Comparison of ENCODE assay signal across 8 cellular contexts in genomic region chr6:6758915-6759654, GRCh38.
DNase-seq lines count a peak whose midpoint lies in the region; ATAC-seq and TF ChIP-seq lines count a peak whose summit lies in the region.

No MANE protein-coding gene starts in this region.

- peaks cover 6 to 12% of the 10 kb centered on the region in 2 donors for H3K27me3 Mint-ChIP-seq in CD4-positive, alpha-beta memory T cell

- H3K4me2 ChIP-seq in DND-41 (ENCODE audit: insufficient read depth, low read length), result no peak overlapping the region

- peak overlapping the region in 1 of 8 donors; percentile 4 for H3K4me3 Mint-ChIP-seq in CD4-positive, alpha-beta memory T cell

- H3K4me1 Mint-ChIP-seq in CD4-positive, alpha-beta memory T cell, result no peaks in the 10 kb centered on the region

- H3K36me3 ChIP-seq in DND-41 (ENCODE audit: insufficient read depth, low read length), result no peaks in the 10 kb centered on the region
- no peaks in the 10 kb centered on the region for H3K36me3 ChIP-seq in NT2/D1 (ENCODE audit: insufficient read depth, insufficient read length, low read length)
- no peaks in the 10 kb centered on the region for H3K36me3 ChIP-seq in colonic mucosa
- no peaks in the 10 kb centered on the region for H3K36me3 ChIP-seq in left lung
- no peaks in the 10 kb centered on the region for H3K36me3 ChIP-seq in thoracic aorta
- no peaks in the 10 kb centered on the region for H3K36me3 ChIP-seq in CD4-positive, alpha-beta memory T cell (ENCODE audit: insufficient read depth, low read length)

- no peak overlapping the region for H3K27ac ChIP-seq in DND-41 (ENCODE audit: low read length)
- H3K27ac ChIP-seq in colonic mucosa, result peak overlapping the region; percentile 20
- H3K27ac ChIP-seq in left lung, result peak overlapping the region; percentile 31 to 67
- no peak overlapping the region for H3K27ac ChIP-seq in thoracic aorta
- H3K27ac ChIP-seq in CD4-positive, alpha-beta memory T cell (ENCODE audit: low read depth, low read length), result no peak overlapping the region

- H3K4me1 ChIP-seq in DND-41 (ENCODE audit: insufficient read depth, low read length) (no peaks in the 10 kb centered on the region), NT2/D1 (ENCODE audit: insufficient read depth, insufficient read length) (peaks cover 3% of the 10 kb centered on the region), colonic mucosa (peaks cover 6% of the 10 kb centered on the region), left lung (peaks cover 7 to 26% of the 10 kb centered on the region in 2 donors), thoracic aorta (ENCODE audit: control insufficient read depth in 1 of 2, low read depth in 2 of 2) (no peaks in the 10 kb centered on the region)
- no peaks in the 10 kb centered on the region for H3K4me1 ChIP-seq in CD4-positive, alpha-beta memory T cell (ENCODE audit: insufficient read depth, low read length)

- peak; percentile 38 for DNase-seq in DND-41
- DNase-seq in HK-2 (ENCODE audit: unreplicated experiment), result peak; percentile 8
- peak; percentile 60 for DNase-seq in NT2/D1 (ENCODE audit: low read depth, low spot score)
- DNase-seq in colonic mucosa, result peak; percentile 67
- peak in 1 of 2 donors; percentile 63 for DNase-seq in left lung
- no peak for DNase-seq in thoracic aorta (ENCODE audit: low spot score)
- no peak for DNase-seq in CD4-positive, alpha-beta memory T cell

- H3K4me3 ChIP-seq in DND-41 (ENCODE audit: low read depth in 1 of 2, low read length in 2 of 2) (no peak overlapping the region), NT2/D1 (ENCODE audit: insufficient read length, low read depth) (no peak overlapping the region), colonic mucosa (no peak overlapping the region), left lung (peak overlapping the region in 1 of 2 donors; percentile 4), thoracic aorta (peak overlapping the region; percentile 25)
- no peak overlapping the region for H3K4me3 ChIP-seq in CD4-positive, alpha-beta memory T cell (ENCODE audit: low read length in 2 of 2)

- ATAC-seq in DND-41 (ENCODE audit: insufficient read depth, low read depth) (peak; percentile 53; the same call in 2 of the 3 replicates), GM19438 (IDR thresholded peaks at IDR 0.05; ENCODE audit: low read depth, unreplicated experiment) (peak; percentile 96), left lung (peak; percentile 93), thoracic aorta (ENCODE audit: insufficient number of reproducible peaks, low FRiP score, low read depth) (no peak)

- TF ChIP-seq CTCF in DND-41 (IDR thresholded peaks at IDR 0.05; ENCODE audit: borderline replicate concordance, extremely low read depth, low read length, poor library complexity, severe bottlenecking) (peak; percentile 56), colonic mucosa (IDR thresholded peaks at IDR 0.05) (no peak), left lung (IDR thresholded peaks at IDR 0.05) (peak; percentile 31 to 71), thoracic aorta (IDR thresholded peaks at IDR 0.05) (peak; percentile 37)

- POLR2A ChIA-PET in CD4-positive, alpha-beta memory T cell (lab: Charles Lee; ENCODE audit: partially characterized antibody), result no interaction called here

- H3K36me3 Mint-ChIP-seq in CD4-positive, alpha-beta memory T cell, result no peaks in the 10 kb centered on the region

- H3K79me2 ChIP-seq in DND-41 (ENCODE audit: insufficient read depth, low read length), result no peaks in the 10 kb centered on the region

- no peak overlapping the region for H2AFZ ChIP-seq in DND-41 (ENCODE audit: low read depth, low read length)

- CTCF ChIA-PET in CD4-positive, alpha-beta memory T cell (lab: Charles Lee; ENCODE audit: partially characterized antibody), result interaction anchor here (1.2 kb wide), 1 partner anchor 484 kb away, joined by 5 read pairs; no protein-coding TSS in a partner anchor

- intact Hi-C loops in colonic mucosa (cut with DNase I) (no loop called here), left lung (cut with DNase I) (no loop called here)
- intact Hi-C loops in CD4-positive, alpha-beta memory T cell (cut with micrococcal nuclease), result loop anchor here (1.0 kb wide), 1 partner anchor 484 kb away; no protein-coding TSS in a partner anchor

- H3K9me3 Mint-ChIP-seq in CD4-positive, alpha-beta memory T cell, result peaks cover 0 to 2% (median 0%) of the 10 kb centered on the region in 8 donors

- H3K9me3 ChIP-seq in DND-41 (ENCODE audit: insufficient read depth, low read length, severe bottlenecking), result no peaks in the 10 kb centered on the region
- H3K9me3 ChIP-seq in NT2/D1 (ENCODE audit: insufficient read depth, low read length), result no peaks in the 10 kb centered on the region; the same call in 1 of the 2 replicates
- H3K9me3 ChIP-seq in colonic mucosa, result no peaks in the 10 kb centered on the region
- H3K9me3 ChIP-seq in left lung, result no peaks in the 10 kb centered on the region
- H3K9me3 ChIP-seq in thoracic aorta, result no peaks in the 10 kb centered on the region
- H3K9me3 ChIP-seq in CD4-positive, alpha-beta memory T cell (ENCODE audit: control insufficient read depth in 1 of 2, low read length in 2 of 2), result no peaks in the 10 kb centered on the region

- H3K27ac Mint-ChIP-seq in CD4-positive, alpha-beta memory T cell, result peak overlapping the region in 1 of 7 donors; percentile 29

- H4K20me1 ChIP-seq in DND-41 (ENCODE audit: insufficient read depth, low read length), result no peaks in the 10 kb centered on the region

- no peak overlapping the region for H3K9ac ChIP-seq in DND-41 (ENCODE audit: low read depth, low read length)
- peak overlapping the region; percentile 51 for H3K9ac ChIP-seq in NT2/D1 (ENCODE audit: insufficient read length, low read depth)
- H3K9ac ChIP-seq in colonic mucosa (ENCODE audit: low read depth in 2 of 2, low read length in 2 of 2), result peak overlapping the region in 1 of 2 donors; percentile 57

- H3K27me3 ChIP-seq in DND-41 (ENCODE audit: insufficient read depth, low read length, poor library complexity), result no peaks in the 10 kb centered on the region
- no peaks in the 10 kb centered on the region for H3K27me3 ChIP-seq in NT2/D1 (ENCODE audit: insufficient read depth, insufficient read length)
- no peaks in the 10 kb centered on the region for H3K27me3 ChIP-seq in colonic mucosa
- no peaks in the 10 kb centered on the region for H3K27me3 ChIP-seq in left lung
- H3K27me3 ChIP-seq in thoracic aorta (replicated peaks; ENCODE audit: insufficient read depth), result no peaks in the 10 kb centered on the region
- H3K27me3 ChIP-seq in CD4-positive, alpha-beta memory T cell (ENCODE audit: insufficient read depth, low read length), result no peaks in the 10 kb centered on the region

Comparison
In these comparisons a context has a peak if more than half of its experiments do, and no peak if none do; other contexts are left out.
1. DNase-seq: peak in DND-41 (single experiment), HK-2 (single experiment), NT2/D1 (single experiment) and colonic mucosa (single experiment); none in thoracic aorta (single experiment) and CD4-positive, alpha-beta memory T cell (0 of 5).
2. H3K27ac ChIP-seq: peak in colonic mucosa (single experiment) and left lung (2 of 2); none in DND-41 (single experiment), thoracic aorta (0 of 2) and CD4-positive, alpha-beta memory T cell (single experiment).